ENCODE assay signal across 15 cellular contexts in the genomic region with DNA sequence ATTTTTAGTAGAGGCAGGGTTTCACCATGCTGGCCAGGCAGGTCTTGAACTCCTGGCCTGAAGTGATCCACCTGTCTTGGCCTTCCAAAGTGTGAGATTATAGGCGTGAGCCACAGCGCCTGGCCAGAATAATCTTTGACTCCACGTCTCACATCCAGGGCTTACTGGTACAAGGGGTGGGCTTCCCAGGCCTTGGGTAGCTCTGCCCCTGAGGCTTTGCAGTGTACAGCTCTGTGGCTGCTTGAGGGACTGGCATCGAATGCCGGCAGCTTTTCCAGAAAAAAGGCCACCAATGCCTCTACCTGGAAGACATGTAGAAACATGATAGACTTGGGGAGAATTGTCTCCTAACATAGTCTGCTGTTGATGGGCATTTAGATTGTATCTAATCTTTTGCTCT. TPM values are rescaled to one million over a fixed set of nuclear protein-coding genes. Genes with fewer than 3 reads are reported as not detected.
DNase-seq lines count a peak whose midpoint lies in the region; ATAC-seq and TF ChIP-seq lines count a peak whose summit lies in the region.
"Had no signal": no experiment of that assay in that cellular context is flagged by ENCODE, and none has a peak within 500 bp of the region (broad histone marks: within the 10 kb centered on the region; RNA-seq: fewer than 3 reads in every experiment).

No MANE protein-coding gene starts in this region.

- peaks cover 13% of the 10 kb centered on the region for H3K4me1 Mint-ChIP-seq in activated T-cell treated with anti-CD3 and anti-CD28 coated beads, Interleukin-2, amount 50 U/mL, for 72 hours (ENCODE audit: low read depth)
- H3K4me1 Mint-ChIP-seq in neural progenitor cell: peaks cover 4% of the 10 kb centered on the region
- no peaks in the 10 kb centered on the region for H3K4me1 Mint-ChIP-seq in stimulated activated naive CD8-positive, alpha-beta T cell treated with anti-CD3 and anti-CD28 coated beads, Interleukin-15, amount 100 ng/mL, for 72 hours

- no peak overlapping the region for H3K4me3 Mint-ChIP-seq in activated T-cell treated with anti-CD3 and anti-CD28 coated beads, Interleukin-2, amount 50 U/mL, for 72 hours
- no peak overlapping the region for H3K4me3 Mint-ChIP-seq in neural progenitor cell
- H3K4me3 Mint-ChIP-seq in stimulated activated naive CD8-positive, alpha-beta T cell treated with anti-CD3 and anti-CD28 coated beads, Interleukin-15, amount 100 ng/mL, for 72 hours: no peak overlapping the region
- H3K4me3 Mint-ChIP-seq: CD4-positive, alpha-beta memory T cell; HFFc6 had no signal

- no peak overlapping the region for H2AFZ ChIP-seq in neural progenitor cell (replicated peaks)

- H3K9ac ChIP-seq in neural progenitor cell: no peak overlapping the region

- H3K27me3 ChIP-seq in foreskin keratinocyte: no peaks in the 10 kb centered on the region
- H3K27me3 ChIP-seq in neural progenitor cell: no peaks in the 10 kb centered on the region

- H3K9me3 Mint-ChIP-seq in activated T-cell treated with anti-CD3 and anti-CD28 coated beads, Interleukin-2, amount 50 U/mL, for 72 hours: no peaks in the 10 kb centered on the region
- no peaks in the 10 kb centered on the region for H3K9me3 Mint-ChIP-seq in neural progenitor cell
- H3K9me3 Mint-ChIP-seq in stimulated activated naive CD8-positive, alpha-beta T cell treated with anti-CD3 and anti-CD28 coated beads, Interleukin-15, amount 100 ng/mL, for 72 hours: no peaks in the 10 kb centered on the region
- H3K9me3 Mint-ChIP-seq: CD4-positive, alpha-beta memory T cell; HFFc6 had no signal

- no peaks in the 10 kb centered on the region for H3K9me3 ChIP-seq in neural progenitor cell (ENCODE audit: low read depth)
- H3K9me3 ChIP-seq: HAP-1 had no signal

- H4K20me1 ChIP-seq in neural progenitor cell (ENCODE audit: low read depth): no peaks in the 10 kb centered on the region

- TF ChIP-seq CTCF in foreskin keratinocyte (conservative IDR thresholded peaks at IDR 0.05) (no peak), neural progenitor cell (IDR thresholded peaks at IDR 0.05) (no peak)

- H3K36me3 Mint-ChIP-seq in activated T-cell treated with anti-CD3 and anti-CD28 coated beads, Interleukin-2, amount 50 U/mL, for 72 hours (ENCODE audit: insufficient read depth in 2 of 2): peaks cover 2 to 24% of the 10 kb centered on the region in 2 donors
- peaks cover 1% of the 10 kb centered on the region for H3K36me3 Mint-ChIP-seq in neural progenitor cell
- H3K36me3 Mint-ChIP-seq: CD4-positive, alpha-beta memory T cell had no signal

- H3K4me1 ChIP-seq in foreskin keratinocyte (peaks cover 10% of the 10 kb centered on the region), neural progenitor cell (peaks cover 18% of the 10 kb centered on the region)
- H3K4me1 ChIP-seq: HAP-1 had no signal

- no peaks in the 10 kb centered on the region for H3K36me3 ChIP-seq in neural progenitor cell
- H3K36me3 ChIP-seq: HAP-1 had no signal

- ATAC-seq in activated T-cell treated with anti-CD3 and anti-CD28 coated beads, Interleukin-2, amount 50 U/mL, for 72 hours (replicated peaks in 1 of 2): no peak
- ATAC-seq in foreskin keratinocyte: peak; percentile 26
- no peak for ATAC-seq in stimulated activated naive CD8-positive, alpha-beta T cell treated with anti-CD3 and anti-CD28 coated beads, Interleukin-15, amount 100 ng/mL, for 72 hours

- H3K27ac ChIP-seq in foreskin keratinocyte (no peak overlapping the region), neural progenitor cell (no peak overlapping the region)

- no peak overlapping the region for H3K4me3 ChIP-seq in neural progenitor cell
- H3K4me3 ChIP-seq: HAP-1 had no signal

- H3K79me2 ChIP-seq in neural progenitor cell (ENCODE audit: low read depth): peaks cover 3% of the 10 kb centered on the region

- H3K4me2 ChIP-seq in neural progenitor cell: no peak overlapping the region

- no peaks in the 10 kb centered on the region for H3K27me3 Mint-ChIP-seq in activated T-cell treated with anti-CD3 and anti-CD28 coated beads, Interleukin-2, amount 50 U/mL, for 72 hours (ENCODE audit: low read depth)
- peaks cover 2% of the 10 kb centered on the region for H3K27me3 Mint-ChIP-seq in neural progenitor cell (ENCODE audit: insufficient read depth, low read depth)
- H3K27me3 Mint-ChIP-seq in stimulated activated naive CD8-positive, alpha-beta T cell treated with anti-CD3 and anti-CD28 coated beads, Interleukin-15, amount 100 ng/mL, for 72 hours: no peaks in the 10 kb centered on the region
- H3K27me3 Mint-ChIP-seq: CD4-positive, alpha-beta memory T cell had no signal

- H3F3A ChIP-seq in neural progenitor cell (ENCODE audit: low read depth): no peaks in the 10 kb centered on the region

- peak overlapping the region; percentile 68 for H3K27ac Mint-ChIP-seq in activated T-cell treated with anti-CD3 and anti-CD28 coated beads, Interleukin-2, amount 50 U/mL, for 72 hours
- H3K27ac Mint-ChIP-seq in neural progenitor cell: peak overlapping the region; percentile 72
- no peak overlapping the region for H3K27ac Mint-ChIP-seq in stimulated activated naive CD8-positive, alpha-beta T cell treated with anti-CD3 and anti-CD28 coated beads, Interleukin-15, amount 100 ng/mL, for 72 hours

- no peak for DNase-seq in activated T-cell treated with anti-CD3 and anti-CD28 coated beads, Interleukin-2, amount 50 U/mL, for 72 hours
- DNase-seq in activated T-cell treated with anti-CD3 and anti-CD28 coated beads for 4 hours: no peak
- no peak for DNase-seq in foreskin keratinocyte
- no peak for DNase-seq in neural progenitor cell (ENCODE audit: low spot score)
- DNase-seq in stimulated activated naive CD8-positive, alpha-beta T cell treated with anti-CD3 and anti-CD28 coated beads, Interleukin-15, amount 100 ng/mL, for 72 hours: no peak
- DNase-seq in stimulated activated CD8-positive, alpha-beta memory T cell treated with anti-CD3 and anti-CD28 coated beads, Interleukin-4, amount 100 ng/mL, for 48 hours: no peak
- DNase-seq: C1 segment of cervical spinal cord; Calu3; CD4-positive, alpha-beta memory T cell; COR-L47; DMS53; DMS79 treated with DMSO at 0.1 percent for 48 hours; GOT3; HFFc6 had no signal

RNA-seq across cellular contexts. Expression of a gene that starts 57.8 kb away (rescaled TPM):
- 100 to 1,000 TPM; 114 to 124 TPM for total RNA-seq in activated T-cell treated with anti-CD3 and anti-CD28 coated beads, Interleukin-2, amount 50 U/mL, for 72 hours
- total RNA-seq in foreskin keratinocyte (88.4 and 98.3 TPM in 2 replicates), neural progenitor cell (ENCODE audit: low replicate concordance) (16.8 and 25.4 TPM in 2 replicates)
- polyA plus RNA-seq in foreskin keratinocyte: 40.7 and 52.6 TPM in 2 replicates

Comparison
In these comparisons a context has a peak if more than half of its experiments do, and no peak if none do; other contexts are left out.
1. H3K27ac Mint-ChIP-seq: peak in activated T-cell treated with anti-CD3 and anti-CD28 coated beads, Interleukin-2, amount 50 U/mL, for 72 hours (single experiment) and neural progenitor cell (single experiment); none in stimulated activated naive CD8-positive, alpha-beta T cell treated with anti-CD3 and anti-CD28 coated beads, Interleukin-15, amount 100 ng/mL, for 72 hours (0 of 2).